ENCODE assay signal across 7 cellular contexts in the genomic region with DNA sequence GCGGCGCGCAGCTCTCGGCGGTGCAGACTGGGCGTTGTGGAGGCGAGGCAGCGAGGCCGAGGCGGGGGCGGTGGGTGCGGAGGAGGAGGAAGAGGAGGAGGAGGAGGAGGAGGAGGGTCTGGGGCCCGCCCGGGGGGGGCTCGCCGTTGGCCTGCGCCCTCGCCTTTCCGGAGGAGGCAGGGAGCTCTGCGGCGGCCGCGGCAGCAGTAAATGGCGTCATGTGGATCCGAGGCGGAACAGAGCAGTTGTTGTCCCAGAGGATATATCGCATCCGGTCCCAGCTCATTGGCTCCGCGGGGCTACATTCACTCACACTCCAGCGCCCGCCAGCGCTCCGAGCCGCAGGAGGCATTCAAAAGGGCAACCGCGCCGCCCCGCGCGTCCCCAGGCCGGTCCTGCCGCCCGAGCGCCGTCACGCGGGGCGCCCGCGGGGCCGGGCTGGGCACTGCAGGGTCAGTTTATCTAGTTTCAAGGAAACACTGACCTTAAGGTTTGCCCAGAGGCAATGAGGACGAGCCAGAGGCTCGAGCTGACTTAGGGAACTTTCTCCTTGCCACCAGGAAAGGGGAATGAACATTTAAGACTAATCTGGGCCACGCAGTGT. TPM values are rescaled to one million over a fixed set of nuclear protein-coding genes. Genes with fewer than 3 reads are reported as not detected.
A peak's percentile ranks its signal among the peaks of the same experiment; 100 is the strongest.
DNase-seq lines count a peak whose midpoint lies in the region; ATAC-seq and TF ChIP-seq lines count a peak whose summit lies in the region.

A gene with protein sequence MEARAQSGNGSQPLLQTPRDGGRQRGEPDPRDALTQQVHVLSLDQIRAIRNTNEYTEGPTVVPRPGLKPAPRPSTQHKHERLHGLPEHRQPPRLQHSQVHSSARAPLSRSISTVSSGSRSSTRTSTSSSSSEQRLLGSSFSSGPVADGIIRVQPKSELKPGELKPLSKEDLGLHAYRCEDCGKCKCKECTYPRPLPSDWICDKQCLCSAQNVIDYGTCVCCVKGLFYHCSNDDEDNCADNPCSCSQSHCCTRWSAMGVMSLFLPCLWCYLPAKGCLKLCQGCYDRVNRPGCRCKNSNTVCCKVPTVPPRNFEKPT (minus strand): TSS at position 29 of the 604 bp plus-strand sequence. CDS start 3,421 bp downstream, outside the sequence.

- peak within 1 kb of the TSS; percentile 98 for H3K4me3 ChIP-seq in HEK293 (ENCODE audit: low read depth, low read length)
- peak within 1 kb of the TSS; percentile 92 for H3K4me3 ChIP-seq in SK-N-MC
- H3K4me3 ChIP-seq in gastrocnemius medialis: peak within 1 kb of the TSS; percentile 69 to 94 (median 90)

- peaks cover 36% of the 10 kb centered on the region for H3K27me3 Mint-ChIP-seq in central memory CD8-positive, alpha-beta T cell

- peak; percentile 92 to 96 for TF ChIP-seq POLR2A in gastrocnemius medialis (IDR thresholded peaks at IDR 0.05)

- H3K27me3 ChIP-seq in gastrocnemius medialis: no peaks in the 10 kb centered on the region

- H3K36me3 ChIP-seq in HEK293 (ENCODE audit: control insufficient read depth in 2 of 2, insufficient read depth in 1 of 2, low read length in 2 of 2): peaks cover 0 to 15% of the 10 kb centered on the region in 2 experiments; a peak in 1 of 3 replicates
- H3K36me3 ChIP-seq in SK-N-MC (ENCODE audit: insufficient read depth, low read length): no peaks in the 10 kb centered on the region; the same call in 1 of the 2 replicates
- H3K36me3 ChIP-seq in gastrocnemius medialis: no peaks in the 10 kb centered on the region

- H3K9ac ChIP-seq in SK-N-MC (ENCODE audit: insufficient read length): peak within 1 kb of the TSS; percentile 79

- H3K4me3 Mint-ChIP-seq in central memory CD8-positive, alpha-beta T cell: no peak within 1 kb of the TSS

- CTCF ChIA-PET in HEK293 (lab: Yijun Ruan, JAX): interaction anchor here (0.7 to 1.3 kb wide), 7 partner anchors 9 to 710 kb away, joined by 3 to 4 read pairs (median 4); no protein-coding TSS in a partner anchor

- peak within 1 kb of the TSS; percentile 96 for H3K27ac ChIP-seq in HEK293 (ENCODE audit: extremely low read depth, low read depth, low read length)
- H3K27ac ChIP-seq in SK-N-MC: peak within 1 kb of the TSS; percentile 85
- peak within 1 kb of the TSS; percentile 91 to 99 (median 95) for H3K27ac ChIP-seq in gastrocnemius medialis

- no peaks in the 10 kb centered on the region for H3K9me3 Mint-ChIP-seq in central memory CD8-positive, alpha-beta T cell

- intact Hi-C loops in gastrocnemius medialis (cut with DNase I; ENCODE audit: low total_unique reads): loop anchor here (5.0 to 10.0 kb wide), 6 partner anchors 124 to 934 kb away; partner anchors contain the start of genes NDFIP2 and RBM26

- H3K27ac Mint-ChIP-seq in central memory CD8-positive, alpha-beta T cell (ENCODE audit: low read depth): no peak within 1 kb of the TSS

- ATAC-seq in central memory CD8-positive, alpha-beta T cell (replicated peaks; ENCODE audit: extremely low read depth, poor library complexity, severe bottlenecking): peak; percentile 41
- peak; percentile 63 to 70 for ATAC-seq in gastrocnemius medialis

- no peaks in the 10 kb centered on the region for H3K36me3 Mint-ChIP-seq in central memory CD8-positive, alpha-beta T cell (ENCODE audit: insufficient read depth)

- H3K4me1 ChIP-seq in HEK293 (ENCODE audit: control insufficient read depth, insufficient read depth, low read length) (no peaks in the 10 kb centered on the region), gastrocnemius medialis (peaks cover 33 to 42% of the 10 kb centered on the region in 2 donors)

- H3K9me3 ChIP-seq in HEK293 (ENCODE audit: control insufficient read depth, insufficient read depth, low read depth, low read length): no peaks in the 10 kb centered on the region
- no peaks in the 10 kb centered on the region for H3K9me3 ChIP-seq in SK-N-MC (ENCODE audit: low read depth, low read length)
- H3K9me3 ChIP-seq in gastrocnemius medialis: no peaks in the 10 kb centered on the region

- in situ Hi-C loops in GM13976 (cut with MboI; ENCODE audit: low sequenced_read_pairs, unreplicated experiment) (loop anchor here (25.0 kb wide), 1 partner anchor 671 kb away; no protein-coding TSS in a partner anchor), gastrocnemius medialis (cut with MboI; ENCODE audit: low sequenced_read_pairs in 4 of 4) (loop anchor here in 2 of 4 donors (25.0 kb wide), 1 partner anchor 929 kb away; the partner anchor contains the start of gene RBM26 (in 2 of the 2))

- peaks cover 5% of the 10 kb centered on the region for H3K4me1 Mint-ChIP-seq in central memory CD8-positive, alpha-beta T cell

- POLR2A ChIA-PET in HEK293 (lab: Yijun Ruan, JAX): interaction anchor here (0.6 to 1.5 kb wide), 16 partner anchors 9 to 662 kb away, joined by 3 to 15 read pairs (median 4); no protein-coding TSS in a partner anchor

- DNase-seq in GM13976 (ENCODE audit: low spot score) (peak; percentile 74), M059J (ENCODE audit: low read depth) (peak; percentile 92), SK-N-MC (ENCODE audit: low read depth, low spot score) (no peak), iPS-NIHi11 (ENCODE audit: low spot score) (peak; percentile 87), gastrocnemius medialis (peak; percentile 95 to 96)
- no peak for DNase-seq in central memory CD8-positive, alpha-beta T cell (ENCODE audit: low spot score in 2 of 2)

- no peak for TF ChIP-seq CTCF in GM13976 (IDR thresholded peaks at IDR 0.05; ENCODE audit: borderline replicate concordance, control extremely low read depth, extremely low read depth, insufficient read depth, missing control alignments)
- no peak for TF ChIP-seq CTCF in HEK293 (tag by site-specific recombination; IDR thresholded peaks at IDR 0.05)
- TF ChIP-seq CTCF in gastrocnemius medialis (IDR thresholded peaks at IDR 0.05 in 4 of 5, conservative IDR thresholded peaks at IDR 0.05 in 1 of 5): peak in 4 of 5 experiments; percentile 42 to 50 (median 48)

TF ChIP-seq in HEK293, 187 proteins besides CTCF, POLR2A, EP300 and RAD21 (continues in another document):
- TF ChIP-seq TRIM28 (IDR thresholded peaks at IDR 0.05; ENCODE audit: borderline replicate concordance, low read length) (peak; percentile 70), PRDM4 (tag by site-specific recombination; IDR thresholded peaks at IDR 0.05) (peak; percentile 79), ZFP3 (tag by site-specific recombination; IDR thresholded peaks at IDR 0.05; ENCODE audit: low read depth) (no peak), ZFHX2 (tag by site-specific recombination; conservative IDR thresholded peaks at IDR 0.05) (peak; percentile 97), ZNF121 (tag by site-specific recombination; IDR thresholded peaks at IDR 0.05) (peak; percentile 20; the same call in 1 of the 2 replicates), ZNF174 (tag by site-specific recombination; IDR thresholded peaks at IDR 0.05) (no peak), KLF8 (tag by site-specific recombination; IDR thresholded peaks at IDR 0.05) (peak; percentile 89), KLF16 (tag by site-specific recombination; IDR thresholded peaks at IDR 0.05) (peak; percentile 84), ZNF549 (tag by site-specific recombination; IDR thresholded peaks at IDR 0.05) (no peak), SP2 (tag by site-specific recombination; IDR thresholded peaks at IDR 0.05) (peak; percentile 79), ZNF501 (tag by site-specific recombination; IDR thresholded peaks at IDR 0.05) (peak; percentile 76), ZNF610 (tag by site-specific recombination; IDR thresholded peaks at IDR 0.05; ENCODE audit: borderline replicate concordance) (0 out of 2 replicates have a peak, but pooled peaks have one; percentile 37), ZNF654 (tag by site-specific recombination; IDR thresholded peaks at IDR 0.05; ENCODE audit: low read depth) (no peak)
- TF ChIP-seq, protein P1, sequence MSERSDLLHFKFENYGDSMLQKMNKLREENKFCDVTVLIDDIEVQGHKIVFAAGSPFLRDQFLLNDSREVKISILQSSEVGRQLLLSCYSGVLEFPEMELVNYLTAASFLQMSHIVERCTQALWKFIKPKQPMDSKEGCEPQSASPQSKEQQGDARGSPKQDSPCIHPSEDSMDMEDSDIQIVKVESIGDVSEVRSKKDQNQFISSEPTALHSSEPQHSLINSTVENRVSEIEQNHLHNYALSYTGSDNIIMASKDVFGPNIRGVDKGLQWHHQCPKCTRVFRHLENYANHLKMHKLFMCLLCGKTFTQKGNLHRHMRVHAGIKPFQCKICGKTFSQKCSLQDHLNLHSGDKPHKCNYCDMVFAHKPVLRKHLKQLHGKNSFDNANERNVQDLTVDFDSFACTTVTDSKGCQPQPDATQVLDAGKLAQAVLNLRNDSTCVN (tag by site-specific recombination; optimal IDR thresholded peaks at IDR 0.05): peak; percentile 52

RNA-seq across cellular contexts. Expression of the gene that starts here (rescaled TPM):
- 5.0 and 8.2 TPM in 2 replicates for total RNA-seq in M059J (2014; rRNA removed; shearing (Covaris generic))
- total RNA-seq in gastrocnemius medialis: 10 to 100 TPM; 15.7 to 32.2 (median 22.2) TPM

Comparison
In these comparisons a context has a peak if more than half of its experiments do, and no peak if none do; other contexts are left out.
1. DNase-seq: peak in GM13976 (single experiment), M059J (single experiment), iPS-NIHi11 (single experiment) and gastrocnemius medialis (2 of 2); none in SK-N-MC (single experiment) and central memory CD8-positive, alpha-beta T cell (0 of 2).
2. CTCF ChIP-seq: peak in gastrocnemius medialis (4 of 5); none in GM13976 (single experiment) and HEK293 (single experiment).
3. Peak in every context shown above with its lines, with median percentiles within 50 percentile points of each other: H3K27ac ChIP-seq and H3K4me3 ChIP-seq.